ENCODE assay signal across 24 cellular contexts in the genomic region with DNA sequence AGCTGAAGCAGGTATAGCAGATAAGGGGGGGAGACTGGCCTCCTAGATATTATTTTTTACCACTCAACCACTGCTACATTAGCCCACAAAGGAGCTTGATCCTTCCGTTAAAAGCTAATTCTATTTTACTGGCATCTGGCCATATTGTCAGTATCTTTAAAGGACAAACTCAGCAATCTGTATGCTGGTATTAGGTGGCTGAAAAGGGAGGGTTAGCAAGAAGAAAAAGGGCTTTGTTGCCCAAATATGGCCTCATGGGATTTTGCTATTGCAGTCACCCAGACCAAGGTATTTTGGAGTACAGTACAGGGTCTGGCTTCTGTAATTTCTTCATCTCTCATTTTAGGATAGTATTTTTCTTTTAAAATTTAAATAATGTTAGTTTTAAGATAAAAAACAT. TPM values are rescaled to one million over a fixed set of nuclear protein-coding genes. Genes with fewer than 3 reads are reported as not detected.
"Had no signal": no experiment of that assay in that cellular context is flagged by ENCODE, and none has a peak within 500 bp of the region (broad histone marks: within the 10 kb centered on the region; RNA-seq: fewer than 3 reads in every experiment).

No MANE protein-coding gene starts in this region.

- H3K27me3 Mint-ChIP-seq: stimulated activated naive B cell treated with anti-CD40 and anti-IgM and Interleukin-4, amounts not matched to agents 10 μg/mL and 1 μg/mL and 100 μg/mL, for 72 hours; type B pancreatic cell had no signal

- ATAC-seq: activated CD8-positive, alpha-beta T cell treated with anti-CD3 and anti-CD28 coated beads, Interleukin-2, amount 10 ng/mL, durations not matched to agents 7 days and 5 days; activated naive CD4-positive, alpha-beta T cell treated with anti-CD3 and anti-CD28 coated beads, Interleukin-2, amount 50 U/mL, for 72 hours; gastroesophageal sphincter; sciatic nerve; stimulated activated naive B cell treated with anti-CD40 and anti-IgM and Interleukin-4, amounts not matched to agents 10 μg/mL and 1 μg/mL and 100 μg/mL, for 72 hours had no signal

- DNase-seq: activated CD4-positive, alpha-beta T cell treated with anti-CD3 and anti-CD28 coated beads for 1 hour; activated CD4-positive, alpha-beta T cell treated with anti-CD3 and anti-CD28 coated beads, Interleukin-2, amount 50 U/mL, for 1 hour; activated CD8-positive, alpha-beta T cell treated with anti-CD3 and anti-CD28 coated beads, Interleukin-2, amount 10 ng/mL, durations not matched to agents 7 days and 5 days; activated T-cell treated with anti-CD3 and anti-CD28 coated beads, Interleukin-2, amount 50 U/mL, for 1 hour; aorta; brain microvascular endothelial cell; central memory CD4-positive, alpha-beta T cell; effector CD8-positive, alpha-beta T cell; head of caudate nucleus; hypothalamus; occipital lobe; posterior cingulate gyrus; small intestine; stimulated activated CD8-positive, alpha-beta memory T cell treated with anti-CD3 and anti-CD28 coated beads, Interleukin-4, amount 100 ng/mL, for 48 hours; stimulated activated naive B cell treated with anti-CD40 and anti-IgM and Interleukin-4, amounts not matched to agents 10 μg/mL and 1 μg/mL and 100 μg/mL, for 72 hours; T-helper 1 cell; T-helper 9 cell; testis had no signal

- H3K9me3 Mint-ChIP-seq: activated naive CD4-positive, alpha-beta T cell treated with anti-CD3 and anti-CD28 coated beads, Interleukin-2, amount 50 U/mL, for 72 hours; neural crest cell; stimulated activated naive B cell treated with anti-CD40 and anti-IgM and Interleukin-4, amounts not matched to agents 10 μg/mL and 1 μg/mL and 100 μg/mL, for 72 hours; type B pancreatic cell had no signal

- H3K4me3 ChIP-seq: esophagus muscularis mucosa, gastroesophageal sphincter, testis had no signal

- H3K27ac Mint-ChIP-seq: activated naive CD4-positive, alpha-beta T cell treated with anti-CD3 and anti-CD28 coated beads, Interleukin-2, amount 50 U/mL, for 72 hours had no signal

- H3K27ac ChIP-seq: brain microvascular endothelial cell, esophagus muscularis mucosa, gastroesophageal sphincter, testis had no signal

- H3K9me3 ChIP-seq: esophagus muscularis mucosa, gastroesophageal sphincter, testis had no signal

- H3K4me3 Mint-ChIP-seq: activated CD8-positive, alpha-beta T cell treated with anti-CD3 and anti-CD28 coated beads, Interleukin-2, amount 10 ng/mL, durations not matched to agents 7 days and 5 days; neural crest cell; stimulated activated naive B cell treated with anti-CD40 and anti-IgM and Interleukin-4, amounts not matched to agents 10 μg/mL and 1 μg/mL and 100 μg/mL, for 72 hours; type B pancreatic cell had no signal

- H3K27me3 ChIP-seq: brain microvascular endothelial cell, esophagus muscularis mucosa, gastroesophageal sphincter, testis had no signal

- H3K4me1 ChIP-seq: testis had no signal

RNA-seq across cellular contexts. Expression of gene MLKL, which starts 48.4 kb away (rescaled TPM):
- total RNA-seq: neural crest cell had no signal
